ENCODE assay signal across 2 cellular contexts in the genomic region with DNA sequence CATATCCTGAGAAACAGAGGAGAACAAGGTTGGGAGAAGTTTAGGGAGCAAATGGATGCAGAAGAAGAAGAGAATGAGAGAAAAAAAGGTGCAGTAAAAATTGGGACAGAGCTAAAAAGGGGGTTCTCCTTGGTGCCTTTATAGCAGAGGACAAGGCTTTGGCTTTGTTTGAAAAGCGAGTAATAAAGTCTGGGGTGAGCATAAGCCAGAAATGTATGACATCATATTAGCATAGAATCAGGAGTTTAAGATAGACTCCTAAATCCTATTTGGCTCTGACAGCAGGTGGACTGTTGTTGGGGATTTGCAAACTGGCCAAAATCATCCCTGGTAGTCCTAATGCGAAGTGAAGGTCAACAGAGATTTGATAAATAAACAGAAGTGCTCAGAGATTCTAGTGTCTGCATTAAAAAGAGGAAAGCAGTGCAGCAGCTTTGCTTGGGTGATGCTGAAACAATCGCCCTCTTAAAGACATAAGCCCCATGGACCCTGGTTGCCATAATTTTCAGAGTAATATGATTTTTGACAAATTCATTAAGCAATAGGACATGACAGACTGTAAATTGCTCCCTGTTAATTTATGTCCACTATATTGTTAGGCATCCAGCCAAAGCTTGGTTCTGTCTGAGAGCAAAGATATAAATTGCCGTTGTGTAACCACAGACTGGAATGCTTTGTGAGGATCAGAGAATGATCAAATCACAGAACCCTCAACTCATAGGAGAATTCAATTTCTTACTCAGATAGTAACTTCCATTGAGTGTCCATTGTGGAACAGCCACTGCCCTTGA.
TF ChIP-seq lines count a peak whose summit lies in the region.

No MANE protein-coding gene starts in this region.

TF ChIP-seq in HEK293, 187 proteins besides CTCF, POLR2A, EP300 and RAD21 (continued from another document):
- TF ChIP-seq ZNF311 (tag by site-specific recombination; IDR thresholded peaks at IDR 0.05; ENCODE audit: borderline replicate concordance): no peak
- no peak for TF ChIP-seq ZNF221 (tag by site-specific recombination; IDR thresholded peaks at IDR 0.05; ENCODE audit: borderline replicate concordance)
- no peak for TF ChIP-seq ZNF391 (tag by site-specific recombination; IDR thresholded peaks at IDR 0.05; ENCODE audit: borderline replicate concordance, low read depth)
- TF ChIP-seq, protein P1, sequence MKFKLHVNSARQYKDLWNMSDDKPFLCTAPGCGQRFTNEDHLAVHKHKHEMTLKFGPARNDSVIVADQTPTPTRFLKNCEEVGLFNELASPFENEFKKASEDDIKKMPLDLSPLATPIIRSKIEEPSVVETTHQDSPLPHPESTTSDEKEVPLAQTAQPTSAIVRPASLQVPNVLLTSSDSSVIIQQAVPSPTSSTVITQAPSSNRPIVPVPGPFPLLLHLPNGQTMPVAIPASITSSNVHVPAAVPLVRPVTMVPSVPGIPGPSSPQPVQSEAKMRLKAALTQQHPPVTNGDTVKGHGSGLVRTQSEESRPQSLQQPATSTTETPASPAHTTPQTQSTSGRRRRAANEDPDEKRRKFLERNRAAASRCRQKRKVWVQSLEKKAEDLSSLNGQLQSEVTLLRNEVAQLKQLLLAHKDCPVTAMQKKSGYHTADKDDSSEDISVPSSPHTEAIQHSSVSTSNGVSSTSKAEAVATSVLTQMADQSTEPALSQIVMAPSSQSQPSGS (tag by site-specific recombination; IDR thresholded peaks at IDR 0.05; ENCODE audit: low read depth): peak; percentile 72
- no peak for TF ChIP-seq FEZF1 (tag by site-specific recombination; IDR thresholded peaks at IDR 0.05)
- TF ChIP-seq ZNF112 (tag by site-specific recombination; IDR thresholded peaks at IDR 0.05): no peak
- 0 out of 2 replicates have a peak, but pooled peaks have one; percentile 58 for TF ChIP-seq ZFP69B (tag by site-specific recombination; IDR thresholded peaks at IDR 0.05)

TF ChIP-seq in SK-N-SH treated with all-trans-retinoic acid at 6 μM for 48 hours, 23 proteins besides CTCF, POLR2A, EP300 and RAD21 (continued from another document):
- TF ChIP-seq, protein P2, sequence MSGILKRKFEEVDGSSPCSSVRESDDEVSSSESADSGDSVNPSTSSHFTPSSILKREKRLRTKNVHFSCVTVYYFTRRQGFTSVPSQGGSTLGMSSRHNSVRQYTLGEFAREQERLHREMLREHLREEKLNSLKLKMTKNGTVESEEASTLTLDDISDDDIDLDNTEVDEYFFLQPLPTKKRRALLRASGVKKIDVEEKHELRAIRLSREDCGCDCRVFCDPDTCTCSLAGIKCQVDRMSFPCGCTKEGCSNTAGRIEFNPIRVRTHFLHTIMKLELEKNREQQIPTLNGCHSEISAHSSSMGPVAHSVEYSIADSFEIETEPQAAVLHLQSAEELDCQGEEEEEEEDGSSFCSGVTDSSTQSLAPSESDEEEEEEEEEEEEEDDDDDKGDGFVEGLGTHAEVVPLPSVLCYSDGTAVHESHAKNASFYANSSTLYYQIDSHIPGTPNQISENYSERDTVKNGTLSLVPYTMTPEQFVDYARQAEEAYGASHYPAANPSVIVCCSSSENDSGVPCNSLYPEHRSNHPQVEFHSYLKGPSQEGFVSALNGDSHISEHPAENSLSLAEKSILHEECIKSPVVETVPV (CRISPR knock-in tag; IDR thresholded peaks at IDR 0.05): 0 out of 2 replicates have a peak, but pooled peaks have one; percentile 11
- TF ChIP-seq, protein P3, sequence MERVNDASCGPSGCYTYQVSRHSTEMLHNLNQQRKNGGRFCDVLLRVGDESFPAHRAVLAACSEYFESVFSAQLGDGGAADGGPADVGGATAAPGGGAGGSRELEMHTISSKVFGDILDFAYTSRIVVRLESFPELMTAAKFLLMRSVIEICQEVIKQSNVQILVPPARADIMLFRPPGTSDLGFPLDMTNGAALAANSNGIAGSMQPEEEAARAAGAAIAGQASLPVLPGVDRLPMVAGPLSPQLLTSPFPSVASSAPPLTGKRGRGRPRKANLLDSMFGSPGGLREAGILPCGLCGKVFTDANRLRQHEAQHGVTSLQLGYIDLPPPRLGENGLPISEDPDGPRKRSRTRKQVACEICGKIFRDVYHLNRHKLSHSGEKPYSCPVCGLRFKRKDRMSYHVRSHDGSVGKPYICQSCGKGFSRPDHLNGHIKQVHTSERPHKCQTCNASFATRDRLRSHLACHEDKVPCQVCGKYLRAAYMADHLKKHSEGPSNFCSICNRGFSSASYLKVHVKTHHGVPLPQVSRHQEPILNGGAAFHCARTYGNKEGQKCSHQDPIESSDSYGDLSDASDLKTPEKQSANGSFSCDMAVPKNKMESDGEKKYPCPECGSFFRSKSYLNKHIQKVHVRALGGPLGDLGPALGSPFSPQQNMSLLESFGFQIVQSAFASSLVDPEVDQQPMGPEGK (CRISPR knock-in tag; IDR thresholded peaks at IDR 0.05; ENCODE audit: borderline replicate concordance): peak; percentile 44; the same call in 1 of the 2 replicates
- TF ChIP-seq BACH2 (CRISPR knock-in tag; IDR thresholded peaks at IDR 0.05; ENCODE audit: borderline replicate concordance) (no peak), PPARA (CRISPR knock-in tag; IDR thresholded peaks at IDR 0.05; ENCODE audit: borderline replicate concordance) (0 out of 2 replicates have a peak, but pooled peaks have one; percentile 7), ZC3H10 (CRISPR knock-in tag; IDR thresholded peaks at IDR 0.05) (peak; percentile 76), ZFP30 (CRISPR knock-in tag; IDR thresholded peaks at IDR 0.05) (no peak), ZNF565 (CRISPR knock-in tag; conservative IDR thresholded peaks at IDR 0.05; ENCODE audit: low read depth) (no peak), RARB (CRISPR knock-in tag; IDR thresholded peaks at IDR 0.05) (no peak), TCF4 (CRISPR knock-in tag; IDR thresholded peaks at IDR 0.05; ENCODE audit: borderline replicate concordance) (peak; percentile 79), TOX (CRISPR knock-in tag; IDR thresholded peaks at IDR 0.05; ENCODE audit: borderline replicate concordance) (no peak), SNAI2 (CRISPR knock-in tag; IDR thresholded peaks at IDR 0.05) (peak; percentile 86), ZNF70 (CRISPR knock-in tag; IDR thresholded peaks at IDR 0.05) (no peak), OSR1 (CRISPR knock-in tag; IDR thresholded peaks at IDR 0.05) (no peak), GLIS3 (CRISPR knock-in tag; IDR thresholded peaks at IDR 0.05) (peak; percentile 77), ZNF8 (CRISPR knock-in tag; IDR thresholded peaks at IDR 0.05) (no peak), ZFP3 (CRISPR knock-in tag; IDR thresholded peaks at IDR 0.05) (peak; percentile 17; the same call in 1 of the 2 replicates), ARNTL (CRISPR knock-in tag; IDR thresholded peaks at IDR 0.05; ENCODE audit: borderline replicate concordance, low read depth) (peak; percentile 70; the same call in 1 of the 2 replicates)
- TF ChIP-seq, protein P4, sequence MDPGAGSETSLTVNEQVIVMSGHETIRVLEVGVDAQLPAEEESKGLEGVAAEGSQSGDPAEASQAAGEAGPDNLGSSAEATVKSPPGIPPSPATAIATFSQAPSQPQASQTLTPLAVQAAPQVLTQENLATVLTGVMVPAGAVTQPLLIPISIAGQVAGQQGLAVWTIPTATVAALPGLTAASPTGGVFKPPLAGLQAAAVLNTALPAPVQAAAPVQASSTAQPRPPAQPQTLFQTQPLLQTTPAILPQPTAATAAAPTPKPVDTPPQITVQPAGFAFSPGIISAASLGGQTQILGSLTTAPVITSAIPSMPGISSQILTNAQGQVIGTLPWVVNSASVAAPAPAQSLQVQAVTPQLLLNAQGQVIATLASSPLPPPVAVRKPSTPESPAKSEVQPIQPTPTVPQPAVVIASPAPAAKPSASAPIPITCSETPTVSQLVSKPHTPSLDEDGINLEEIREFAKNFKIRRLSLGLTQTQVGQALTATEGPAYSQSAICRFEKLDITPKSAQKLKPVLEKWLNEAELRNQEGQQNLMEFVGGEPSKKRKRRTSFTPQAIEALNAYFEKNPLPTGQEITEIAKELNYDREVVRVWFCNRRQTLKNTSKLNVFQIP (CRISPR knock-in tag; IDR thresholded peaks at IDR 0.05; ENCODE audit: borderline replicate concordance, low read depth): peak; percentile 81; the same call in 1 of the 2 replicates
- TF ChIP-seq, protein P5, sequence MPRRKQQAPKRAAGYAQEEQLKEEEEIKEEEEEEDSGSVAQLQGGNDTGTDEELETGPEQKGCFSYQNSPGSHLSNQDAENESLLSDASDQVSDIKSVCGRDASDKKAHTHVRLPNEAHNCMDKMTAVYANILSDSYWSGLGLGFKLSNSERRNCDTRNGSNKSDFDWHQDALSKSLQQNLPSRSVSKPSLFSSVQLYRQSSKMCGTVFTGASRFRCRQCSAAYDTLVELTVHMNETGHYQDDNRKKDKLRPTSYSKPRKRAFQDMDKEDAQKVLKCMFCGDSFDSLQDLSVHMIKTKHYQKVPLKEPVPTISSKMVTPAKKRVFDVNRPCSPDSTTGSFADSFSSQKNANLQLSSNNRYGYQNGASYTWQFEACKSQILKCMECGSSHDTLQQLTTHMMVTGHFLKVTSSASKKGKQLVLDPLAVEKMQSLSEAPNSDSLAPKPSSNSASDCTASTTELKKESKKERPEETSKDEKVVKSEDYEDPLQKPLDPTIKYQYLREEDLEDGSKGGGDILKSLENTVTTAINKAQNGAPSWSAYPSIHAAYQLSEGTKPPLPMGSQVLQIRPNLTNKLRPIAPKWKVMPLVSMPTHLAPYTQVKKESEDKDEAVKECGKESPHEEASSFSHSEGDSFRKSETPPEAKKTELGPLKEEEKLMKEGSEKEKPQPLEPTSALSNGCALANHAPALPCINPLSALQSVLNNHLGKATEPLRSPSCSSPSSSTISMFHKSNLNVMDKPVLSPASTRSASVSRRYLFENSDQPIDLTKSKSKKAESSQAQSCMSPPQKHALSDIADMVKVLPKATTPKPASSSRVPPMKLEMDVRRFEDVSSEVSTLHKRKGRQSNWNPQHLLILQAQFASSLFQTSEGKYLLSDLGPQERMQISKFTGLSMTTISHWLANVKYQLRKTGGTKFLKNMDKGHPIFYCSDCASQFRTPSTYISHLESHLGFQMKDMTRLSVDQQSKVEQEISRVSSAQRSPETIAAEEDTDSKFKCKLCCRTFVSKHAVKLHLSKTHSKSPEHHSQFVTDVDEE (CRISPR knock-in tag; IDR thresholded peaks at IDR 0.05): peak; percentile 93; the same call in 1 of the 2 replicates
